In genomic region chr6:158631678-158632537, GRCh38 we compare ENCODE assay signal across 1 cellular context.
TF ChIP-seq lines count a peak whose summit lies in the region.

No MANE protein-coding gene starts in this region.

TF ChIP-seq in H1, 55 proteins besides CTCF, POLR2A, EP300 and RAD21 (continued from another document):
- no peak for TF ChIP-seq CEBPB (IDR thresholded peaks at IDR 0.05; ENCODE audit: low read depth, low read length)
- TF ChIP-seq, protein P1, sequence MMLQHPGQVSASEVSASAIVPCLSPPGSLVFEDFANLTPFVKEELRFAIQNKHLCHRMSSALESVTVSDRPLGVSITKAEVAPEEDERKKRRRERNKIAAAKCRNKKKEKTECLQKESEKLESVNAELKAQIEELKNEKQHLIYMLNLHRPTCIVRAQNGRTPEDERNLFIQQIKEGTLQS (IDR thresholded peaks at IDR 0.05; ENCODE audit: insufficient read depth, low read depth, low read length) = no peak
- TF ChIP-seq KDM4A (IDR thresholded peaks at IDR 0.05; ENCODE audit: low read depth, low read length, severe bottlenecking) = no peak
- TF ChIP-seq KDM1A (IDR thresholded peaks at IDR 0.05; ENCODE audit: borderline replicate concordance, low read length) = no peak
- TF ChIP-seq SIN3A (conservative IDR thresholded peaks at IDR 0.05 in 1 of 2, IDR thresholded peaks at IDR 0.05 in 1 of 2; ENCODE audit: low read depth in 1 of 2, low read length in 2 of 2) = no peak
- TF ChIP-seq HDAC6 (IDR thresholded peaks at IDR 0.05; ENCODE audit: low read depth, low read length) = no peak
- no peak for TF ChIP-seq PHF8 (conservative IDR thresholded peaks at IDR 0.05; ENCODE audit: low read depth, low read length)
- TF ChIP-seq SP2 (IDR thresholded peaks at IDR 0.05; ENCODE audit: low read length) = no peak
- TF ChIP-seq JUND (IDR thresholded peaks at IDR 0.05; ENCODE audit: low read length) = no peak
- no peak for TF ChIP-seq SIRT6 (IDR thresholded peaks at IDR 0.05; ENCODE audit: low read length)
- no peak for TF ChIP-seq MAX (IDR thresholded peaks at IDR 0.05)
